9 cellular contexts compared by ENCODE assay signal in genomic region chr7:36723951-36724664, GRCh38. TPM values are rescaled to one million over a fixed set of nuclear protein-coding genes. Genes with fewer than 3 reads are reported as not detected.
DNase-seq lines count a peak whose midpoint lies in the region; ATAC-seq and TF ChIP-seq lines count a peak whose summit lies in the region.
"Had no signal": no experiment of that assay in that cellular context is flagged by ENCODE, and none has a peak within 500 bp of the region (broad histone marks: within the 10 kb centered on the region; RNA-seq: fewer than 3 reads in every experiment).

AOAH (minus strand) TSS chr7:36724494; CDS start chr7:36724148, 346 bp downstream.

- H4K20me1 ChIP-seq in PC-3 (ENCODE audit: low read length) = no peaks in the 10 kb centered on the region

- peaks cover 83% of the 10 kb centered on the region for H3K4me1 Mint-ChIP-seq in activated naive CD8-positive, alpha-beta T cell treated with anti-CD3 and anti-CD28 coated beads for 36 hours

- no peak within 1 kb of the TSS for H3K4me2 ChIP-seq in PC-3 (ENCODE audit: low read length)

- H3K27ac ChIP-seq in neutrophil = peak within 1 kb of the TSS; percentile 89
- peak within 1 kb of the TSS in 3 of 4 donors; percentile 20 to 46 (median 40) for H3K27ac ChIP-seq in tibial nerve
- no peak within 1 kb of the TSS for H3K27ac ChIP-seq in PC-3 (ENCODE audit: low read length)
- H3K27ac ChIP-seq in SJCRH30 = no peak within 1 kb of the TSS

- no peaks in the 10 kb centered on the region for H3K9me2 ChIP-seq in PC-3 (replicated peaks; ENCODE audit: low read length)

- H3K36me3 ChIP-seq in neutrophil = no peaks in the 10 kb centered on the region
- no peaks in the 10 kb centered on the region for H3K36me3 ChIP-seq in tibial nerve
- no peaks in the 10 kb centered on the region for H3K36me3 ChIP-seq in PC-3 (ENCODE audit: low read depth, low read length)
- H3K36me3 ChIP-seq in SJCRH30 = no peaks in the 10 kb centered on the region

- TF ChIP-seq EP300 in tibial nerve (IDR thresholded peaks at IDR 0.05) = peak in 1 of 2 donors; percentile 65

- H3K27me3 ChIP-seq in neutrophil = no peaks in the 10 kb centered on the region
- no peaks in the 10 kb centered on the region for H3K27me3 ChIP-seq in tibial nerve
- H3K27me3 ChIP-seq in PC-3 (ENCODE audit: low read length) = peaks cover 12% of the 10 kb centered on the region; the same call in 1 of the 2 replicates
- no peaks in the 10 kb centered on the region for H3K27me3 ChIP-seq in SJCRH30

- no peak within 1 kb of the TSS for H2AFZ ChIP-seq in PC-3 (ENCODE audit: low read length)

- WGBS in tibial nerve, 2 donors = 57 to 58% methylated on average over 14 of the region's 14 CpGs

- H3K79me2 ChIP-seq in PC-3 (ENCODE audit: low read length) = no peaks in the 10 kb centered on the region

- peak within 1 kb of the TSS; percentile 65 to 70 for H3K4me3 ChIP-seq in neutrophil (ENCODE audit: low read depth in 1 of 2, low read length in 1 of 2)
- peak within 1 kb of the TSS in 2 of 4 donors; percentile 26 to 43 for H3K4me3 ChIP-seq in tibial nerve
- H3K4me3 ChIP-seq in PC-3 (ENCODE audit: low read length) = no peak within 1 kb of the TSS
- no peak within 1 kb of the TSS for H3K4me3 ChIP-seq in SJCRH30

- H3K9me3 ChIP-seq in neutrophil = no peaks in the 10 kb centered on the region
- peaks cover 0 to 4% (median 0%) of the 10 kb centered on the region in 4 donors for H3K9me3 ChIP-seq in tibial nerve
- H3K9me3 ChIP-seq in PC-3 (ENCODE audit: low read length) = no peaks in the 10 kb centered on the region
- H3K9me3 ChIP-seq in SJCRH30 (replicated peaks) = 0 out of 2 replicates have a peak, but pooled peaks cover 2% of the 10 kb centered on the region

- TF ChIP-seq CTCF in neutrophil (IDR thresholded peaks at IDR 0.05) = no peak
- TF ChIP-seq CTCF in tibial nerve (IDR thresholded peaks at IDR 0.05) = no peak
- TF ChIP-seq CTCF in PC-3 (conservative IDR thresholded peaks at IDR 0.05; ENCODE audit: low read depth, low read length) = no peak

- CTCF ChIA-PET in PC-3 (lab: Charles Lee) = no interaction called here

- ATAC-seq in GM18505 (IDR thresholded peaks at IDR 0.05; ENCODE audit: unreplicated experiment) (peak; percentile 88), HG02885 (IDR thresholded peaks at IDR 0.05; ENCODE audit: poor library complexity, unreplicated experiment) (peak; percentile 93), PC-3 (no peak)

- DNase-seq in T-helper 1 cell (peak; percentile 12 to 93 (median 48)), tibial nerve (ENCODE audit: low spot score in 2 of 2) (peak in 1 of 2 donors; percentile 42), PC-3 (no peak), SJCRH30 (no peak)
- peak; percentile 76 for DNase-seq in activated naive CD8-positive, alpha-beta T cell treated with anti-CD3 and anti-CD28 coated beads for 36 hours

- POLR2A ChIA-PET in PC-3 (lab: Charles Lee; ENCODE audit: unreplicated experiment) = no interaction called here

- H3K36me3 Mint-ChIP-seq in activated naive CD8-positive, alpha-beta T cell treated with anti-CD3 and anti-CD28 coated beads for 36 hours = peaks cover 3% of the 10 kb centered on the region

- intact Hi-C loops in PC-3 (cut with micrococcal nuclease) = no loop called here

- peak within 1 kb of the TSS; percentile 76 for H3K4me3 Mint-ChIP-seq in activated naive CD8-positive, alpha-beta T cell treated with anti-CD3 and anti-CD28 coated beads for 36 hours

- H3K27me3 Mint-ChIP-seq in activated naive CD8-positive, alpha-beta T cell treated with anti-CD3 and anti-CD28 coated beads for 36 hours = no peaks in the 10 kb centered on the region

- H3K9ac ChIP-seq in PC-3 (ENCODE audit: low read length) = no peak within 1 kb of the TSS

- BruUV-seq in PC-3 (replicated peaks; lab: Mats Ljungman, UMichigan) = no TSS peak

- peak within 1 kb of the TSS; percentile 90 for H3K27ac Mint-ChIP-seq in activated naive CD8-positive, alpha-beta T cell treated with anti-CD3 and anti-CD28 coated beads for 36 hours

- peaks cover 5% of the 10 kb centered on the region for H3K9me3 Mint-ChIP-seq in activated naive CD8-positive, alpha-beta T cell treated with anti-CD3 and anti-CD28 coated beads for 36 hours

- TF ChIP-seq POLR2A in GM18505 (IDR thresholded peaks at IDR 0.05; ENCODE audit: borderline replicate concordance, extremely low read depth, insufficient read depth, insufficient read length) = no peak
- peak in 1 of 2 donors; percentile 13 for TF ChIP-seq POLR2A in tibial nerve (IDR thresholded peaks at IDR 0.05)

- H3F3A ChIP-seq in PC-3 (ENCODE audit: low read length, unreplicated experiment) = no peaks in the 10 kb centered on the region

- H3K4me1 ChIP-seq in neutrophil (ENCODE audit: control insufficient read depth in 1 of 2, insufficient read depth in 1 of 2, low read depth in 1 of 2, low read length in 1 of 2) (peaks cover 71 to 78% of the 10 kb centered on the region in 2 experiments), tibial nerve (peaks cover 0 to 7% (median 0%) of the 10 kb centered on the region in 4 donors), PC-3 (ENCODE audit: insufficient read depth, low read length) (no peaks in the 10 kb centered on the region), SJCRH30 (no peaks in the 10 kb centered on the region)

RNA-seq across cellular contexts. Expression of gene AOAH, which starts in this region (rescaled TPM):
- total RNA-seq in activated naive CD8-positive, alpha-beta T cell treated with anti-CD3 and anti-CD28 coated beads for 36 hours = 1 to 10 TPM; 5.3 to 7.1 TPM
- 10 to 100 TPM in 2 of 4 donors, 1 to 10 TPM in 2; 7.5 to 17.8 (median 9.1) TPM for total RNA-seq in tibial nerve
- total RNA-seq in PC-3 (2014; rRNA removed) = not detected in 2 replicates
- 0.10 and 1.3 TPM in 2 replicates for total RNA-seq in SJCRH30 (2014; rRNA removed; shearing (Covaris generic))
- total RNA-seq: fibroblast of lung had no signal

Comparison
In these comparisons a context has a peak if more than half of its experiments do, and no peak if none do; other contexts are left out.
1. DNase-seq: peak in T-helper 1 cell (5 of 5) and activated naive CD8-positive, alpha-beta T cell treated with anti-CD3 and anti-CD28 coated beads for 36 hours (single experiment); none in PC-3 (single experiment) and SJCRH30 (0 of 2).
2. H3K27ac ChIP-seq: peak in neutrophil (single experiment) and tibial nerve (3 of 4); none in PC-3 (single experiment) and SJCRH30 (single experiment).
3. H3K4me3 ChIP-seq: peak in neutrophil (2 of 2); none in PC-3 (single experiment) and SJCRH30 (single experiment).